14 cellular contexts compared by ENCODE assay signal in the genomic region with DNA sequence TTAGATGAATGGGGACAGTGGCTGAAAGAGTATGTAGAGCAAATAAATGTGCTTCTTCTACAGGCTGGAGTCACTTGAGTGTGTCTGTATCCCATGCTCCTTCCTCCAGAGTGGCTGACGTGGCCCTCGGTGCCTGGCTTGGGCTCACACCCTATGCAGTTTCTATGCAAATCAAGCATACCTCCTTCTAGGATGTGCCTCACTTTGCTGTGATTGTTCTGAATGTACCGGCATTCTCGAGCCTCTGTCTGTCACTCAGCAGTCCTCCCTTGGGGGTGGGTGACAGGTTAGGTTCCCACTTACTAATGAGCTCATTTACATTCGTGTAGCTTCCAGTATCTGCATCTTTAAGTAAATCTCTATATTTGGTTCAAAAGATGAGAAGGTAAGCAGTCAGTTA. TPM values are rescaled to one million over a fixed set of nuclear protein-coding genes. Genes with fewer than 3 reads are reported as not detected.
DNase-seq lines count a peak whose midpoint lies in the region; ATAC-seq, FAIRE-seq and TF ChIP-seq lines count a peak whose summit lies in the region.
"Had no signal": no experiment of that assay in that cellular context is flagged by ENCODE, and none has a peak within 500 bp of the region (broad histone marks: within the 10 kb centered on the region; RNA-seq: fewer than 3 reads in every experiment).

No MANE protein-coding gene starts in this region.

- H3K27me3 Mint-ChIP-seq in WTC11 (ENCODE audit: low read depth) = peaks cover 2% of the 10 kb centered on the region

- H3K9me3 Mint-ChIP-seq in WTC11 = no peaks in the 10 kb centered on the region
- H3K9me3 Mint-ChIP-seq: activated naive CD4-positive, alpha-beta T cell treated with anti-CD3 and anti-CD28 coated beads, Interleukin-2, amount 50 U/mL, for 72 hours; naive B cell; T-helper 2 cell treated with Interferon-gamma antibody and Interleukin-4, amounts not matched to agents 5 μg/mL and 100 μg/mL, for 36 hours had no signal

- POLR2A ChIA-PET in WTC11 (lab: Charles Lee) = no interaction called here
- POLR2A ChIA-PET in HEK293T (lab: Yijun Ruan, JAX) = no interaction called here

- CTCF ChIA-PET in WTC11 (lab: Charles Lee) (no interaction called here), HEK293T (lab: Yijun Ruan, JAX) (no interaction called here)

- peak; percentile 51 for DNase-seq in ELF-1 (ENCODE audit: low read depth, low spot score)
- DNase-seq in WTC11 (ENCODE audit: low spot score) = peak; percentile 23
- DNase-seq in D721Med (ENCODE audit: insufficient read length, low spot score) = no peak
- no peak for DNase-seq in NCI-H1048 (lab: John Stamatoyannopoulos, UW)
- DNase-seq in HEK293T (ENCODE audit: extremely low spot score) = no peak
- DNase-seq in NCI-H1417 (lab: John Stamatoyannopoulos, UW) = no peak
- DNase-seq: activated CD8-positive, alpha-beta memory T cell treated with anti-CD3 and anti-CD28 coated beads for 24 hours; PC-9 had no signal

- no peak for TF ChIP-seq CTCF in WTC11 (IDR thresholded peaks at IDR 0.05)
- no peak for TF ChIP-seq CTCF in D721Med (IDR thresholded peaks at IDR 0.05; ENCODE audit: insufficient read depth, missing control alignments)

- no peaks in the 10 kb centered on the region for H3K36me3 Mint-ChIP-seq in WTC11
- H3K36me3 Mint-ChIP-seq: activated naive CD4-positive, alpha-beta T cell treated with anti-CD3 and anti-CD28 coated beads, Interleukin-2, amount 50 U/mL, for 72 hours; naive B cell had no signal

- H3K27ac Mint-ChIP-seq in WTC11 = no peak overlapping the region
- H3K27ac Mint-ChIP-seq: activated naive CD4-positive, alpha-beta T cell treated with anti-CD3 and anti-CD28 coated beads, Interleukin-2, amount 50 U/mL, for 72 hours; T-helper 2 cell treated with Interferon-gamma antibody and Interleukin-4, amounts not matched to agents 5 μg/mL and 100 μg/mL, for 36 hours had no signal

- FAIRE-seq in D721Med (lab: Jason Lieb, UNC) = no peak
- FAIRE-seq: colon had no signal

- ATAC-seq in GM21381 (IDR thresholded peaks at IDR 0.05; ENCODE audit: unreplicated experiment) (peak; percentile 55), HG02884 (IDR thresholded peaks at IDR 0.05; ENCODE audit: unreplicated experiment) (peak; percentile 56), WTC11 (peak; percentile 81)

- no peak overlapping the region for H3K4me3 Mint-ChIP-seq in WTC11
- H3K4me3 Mint-ChIP-seq: T-helper 2 cell treated with Interferon-gamma antibody and Interleukin-4, amounts not matched to agents 5 μg/mL and 100 μg/mL, for 36 hours had no signal

- H3K4me1 Mint-ChIP-seq in WTC11 = peaks cover 21% of the 10 kb centered on the region

TF ChIP-seq in WTC11, 78 proteins besides CTCF, POLR2A, EP300 and RAD21 (continues in another document):
- TF ChIP-seq, protein P1, sequence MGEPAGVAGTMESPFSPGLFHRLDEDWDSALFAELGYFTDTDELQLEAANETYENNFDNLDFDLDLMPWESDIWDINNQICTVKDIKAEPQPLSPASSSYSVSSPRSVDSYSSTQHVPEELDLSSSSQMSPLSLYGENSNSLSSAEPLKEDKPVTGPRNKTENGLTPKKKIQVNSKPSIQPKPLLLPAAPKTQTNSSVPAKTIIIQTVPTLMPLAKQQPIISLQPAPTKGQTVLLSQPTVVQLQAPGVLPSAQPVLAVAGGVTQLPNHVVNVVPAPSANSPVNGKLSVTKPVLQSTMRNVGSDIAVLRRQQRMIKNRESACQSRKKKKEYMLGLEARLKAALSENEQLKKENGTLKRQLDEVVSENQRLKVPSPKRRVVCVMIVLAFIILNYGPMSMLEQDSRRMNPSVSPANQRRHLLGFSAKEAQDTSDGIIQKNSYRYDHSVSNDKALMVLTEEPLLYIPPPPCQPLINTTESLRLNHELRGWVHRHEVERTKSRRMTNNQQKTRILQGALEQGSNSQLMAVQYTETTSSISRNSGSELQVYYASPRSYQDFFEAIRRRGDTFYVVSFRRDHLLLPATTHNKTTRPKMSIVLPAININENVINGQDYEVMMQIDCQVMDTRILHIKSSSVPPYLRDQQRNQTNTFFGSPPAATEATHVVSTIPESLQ (CRISPR knock-in tag; IDR thresholded peaks at IDR 0.05) = no peak
- TF ChIP-seq, protein P2, sequence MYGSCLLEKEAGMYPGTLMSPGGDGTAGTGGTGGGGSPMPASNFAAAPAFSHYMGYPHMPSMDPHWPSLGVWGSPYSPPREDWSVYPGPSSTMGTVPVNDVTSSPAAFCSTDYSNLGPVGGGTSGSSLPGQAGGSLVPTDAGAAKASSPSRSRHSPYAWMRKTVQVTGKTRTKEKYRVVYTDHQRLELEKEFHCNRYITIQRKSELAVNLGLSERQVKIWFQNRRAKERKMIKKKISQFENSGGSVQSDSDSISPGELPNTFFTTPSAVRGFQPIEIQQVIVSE (CRISPR knock-in tag; IDR thresholded peaks at IDR 0.05; ENCODE audit: borderline replicate concordance) = no peak
- TF ChIP-seq NR2C2 (CRISPR knock-in tag; IDR thresholded peaks at IDR 0.05) (no peak), CREB1 (CRISPR knock-in tag; IDR thresholded peaks at IDR 0.05) (no peak), SP1 (CRISPR knock-in tag; conservative IDR thresholded peaks at IDR 0.05) (no peak)
- TF ChIP-seq, protein P3, sequence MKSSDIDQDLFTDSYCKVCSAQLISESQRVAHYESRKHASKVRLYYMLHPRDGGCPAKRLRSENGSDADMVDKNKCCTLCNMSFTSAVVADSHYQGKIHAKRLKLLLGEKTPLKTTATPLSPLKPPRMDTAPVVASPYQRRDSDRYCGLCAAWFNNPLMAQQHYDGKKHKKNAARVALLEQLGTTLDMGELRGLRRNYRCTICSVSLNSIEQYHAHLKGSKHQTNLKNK (CRISPR knock-in tag; IDR thresholded peaks at IDR 0.05) = no peak

TF ChIP-seq in HEK293T, 16 proteins besides CTCF, POLR2A, EP300 and RAD21:
- TF ChIP-seq ZNF384 (IDR thresholded peaks at IDR 0.05) (no peak), ARNT (IDR thresholded peaks at IDR 0.05) (no peak), ELF4 (IDR thresholded peaks at IDR 0.05) (no peak), TARDBP (IDR thresholded peaks at IDR 0.05) (no peak), NFRKB (IDR thresholded peaks at IDR 0.05) (no peak), FOXK2 (IDR thresholded peaks at IDR 0.05) (no peak)
- TF ChIP-seq, protein P4, sequence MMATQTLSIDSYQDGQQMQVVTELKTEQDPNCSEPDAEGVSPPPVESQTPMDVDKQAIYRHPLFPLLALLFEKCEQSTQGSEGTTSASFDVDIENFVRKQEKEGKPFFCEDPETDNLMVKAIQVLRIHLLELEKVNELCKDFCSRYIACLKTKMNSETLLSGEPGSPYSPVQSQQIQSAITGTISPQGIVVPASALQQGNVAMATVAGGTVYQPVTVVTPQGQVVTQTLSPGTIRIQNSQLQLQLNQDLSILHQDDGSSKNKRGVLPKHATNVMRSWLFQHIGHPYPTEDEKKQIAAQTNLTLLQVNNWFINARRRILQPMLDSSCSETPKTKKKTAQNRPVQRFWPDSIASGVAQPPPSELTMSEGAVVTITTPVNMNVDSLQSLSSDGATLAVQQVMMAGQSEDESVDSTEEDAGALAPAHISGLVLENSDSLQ (IDR thresholded peaks at IDR 0.05) = no peak

RNA-seq across cellular contexts. Expression of a gene that starts 55.1 kb away (rescaled TPM):
- 69.8 to 75.7 TPM (median 73.5 TPM) in 3 replicates for total RNA-seq in WTC11 (2021)

Comparison
In these comparisons a context has a peak if more than half of its experiments do, and no peak if none do; other contexts are left out.
1. DNase-seq: peak in ELF-1 (single experiment) and WTC11 (single experiment); none in D721Med (single experiment), NCI-H1048 (single experiment), HEK293T (single experiment) and NCI-H1417 (0 of 3).
2. Peak in every context shown above with its lines, with median percentiles within 50 percentile points of each other: ATAC-seq.